Comparison of ENCODE assay signal across 17 cellular contexts in the genomic region with DNA sequence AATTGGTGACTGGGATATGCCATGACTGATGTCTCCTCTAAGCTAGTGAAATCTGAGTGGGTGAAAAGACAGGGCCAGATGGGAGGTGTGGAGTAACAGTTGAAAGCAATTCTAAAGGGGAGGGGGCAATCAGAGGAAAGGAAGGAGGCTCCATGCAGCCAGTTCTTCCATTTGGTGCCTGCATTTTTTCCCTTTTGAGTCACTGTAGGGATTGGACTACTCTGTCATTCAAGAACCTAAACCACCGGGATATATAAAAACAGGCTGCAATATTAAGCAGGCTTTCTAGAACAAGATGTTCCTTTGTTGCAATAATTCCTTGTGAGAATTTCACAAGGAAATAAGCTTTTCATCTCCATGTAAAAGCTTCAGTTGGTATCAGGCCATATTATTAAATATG. TPM values are rescaled to one million over a fixed set of nuclear protein-coding genes. Genes with fewer than 3 reads are reported as not detected.
"Had no signal": no experiment of that assay in that cellular context is flagged by ENCODE, and none has a peak within 500 bp of the region (broad histone marks: within the 10 kb centered on the region; RNA-seq: fewer than 3 reads in every experiment).

No MANE protein-coding gene starts in this region.

- H3K27ac ChIP-seq: adrenal gland, body of pancreas, right lobe of liver had no signal

- H3K27me3 ChIP-seq: body of pancreas, right lobe of liver had no signal

- H3K4me3 ChIP-seq: adrenal gland, body of pancreas, prostate gland, right lobe of liver had no signal

- H3K4me1 Mint-ChIP-seq: activated CD4-positive, alpha-beta T cell treated with anti-CD3 and anti-CD28 coated beads, Interleukin-2, amount 10 ng/mL, durations not matched to agents 7 days and 5 days; activated T-helper 17 cell treated with anti-CD3 and anti-CD28 coated beads, Interleukin-2, amount 50 U/mL, for 72 hours had no signal

- H3K36me3 Mint-ChIP-seq: immature natural killer cell; natural killer cell treated with Interleukin-12 subunit alpha and Interleukin-12 subunit beta and Interleukin-15 and Interleukin-18, amount 100 ng/mL, for 72 hours had no signal

- H3K4me1 ChIP-seq: adrenal gland, right lobe of liver had no signal

- H3K4me3 Mint-ChIP-seq: activated CD4-positive, alpha-beta T cell treated with anti-CD3 and anti-CD28 coated beads, Interleukin-2, amount 10 ng/mL, durations not matched to agents 7 days and 5 days; activated naive CD4-positive, alpha-beta T cell treated with anti-CD3 and anti-CD28 coated beads for 36 hours; activated T-helper 17 cell treated with anti-CD3 and anti-CD28 coated beads, Interleukin-2, amount 50 U/mL, for 72 hours; immature natural killer cell; natural killer cell treated with Interleukin-12 subunit alpha and Interleukin-12 subunit beta and Interleukin-15 and Interleukin-18, amount 100 ng/mL, for 72 hours; T-helper 17 cell had no signal

- H3K36me3 ChIP-seq: adrenal gland, prostate gland, right lobe of liver had no signal

- H3K9me3 Mint-ChIP-seq: activated CD4-positive, alpha-beta T cell treated with anti-CD3 and anti-CD28 coated beads, Interleukin-2, amount 10 ng/mL, durations not matched to agents 7 days and 5 days; activated T-helper 17 cell treated with anti-CD3 and anti-CD28 coated beads, Interleukin-2, amount 50 U/mL, for 72 hours; natural killer cell treated with Interleukin-12 subunit alpha and Interleukin-12 subunit beta and Interleukin-15 and Interleukin-18, amount 100 ng/mL, for 72 hours had no signal

- DNase-seq: activated CD4-positive, alpha-beta T cell treated with anti-CD3 and anti-CD28 coated beads, Interleukin-2, amount 10 ng/mL, durations not matched to agents 7 days and 5 days; activated CD4-positive, CD25-positive, alpha-beta regulatory T cell; activated CD8-positive, alpha-beta memory T cell treated with anti-CD3 and anti-CD28 coated beads for 24 hours; activated naive CD4-positive, alpha-beta T cell treated with anti-CD3 and anti-CD28 coated beads for 36 hours; adrenal gland; body of pancreas; effector memory CD4-positive, alpha-beta T cell; glutamatergic neuron; immature natural killer cell; right lobe of liver; stimulated activated CD4-positive, alpha-beta T cell treated with anti-CD3 and anti-CD28 coated beads, Interleukin-12 subunit alpha, Interleukin-12 subunit beta, amount 100 ng/mL, for 4 hours; stimulated activated naive CD4-positive, alpha-beta T cell; T-helper 17 cell had no signal

- H3K27ac Mint-ChIP-seq: activated CD4-positive, alpha-beta T cell treated with anti-CD3 and anti-CD28 coated beads, Interleukin-2, amount 10 ng/mL, durations not matched to agents 7 days and 5 days; activated naive CD4-positive, alpha-beta T cell treated with anti-CD3 and anti-CD28 coated beads for 36 hours; activated T-helper 17 cell treated with anti-CD3 and anti-CD28 coated beads, Interleukin-2, amount 50 U/mL, for 72 hours; immature natural killer cell; natural killer cell treated with Interleukin-12 subunit alpha and Interleukin-12 subunit beta and Interleukin-15 and Interleukin-18, amount 100 ng/mL, for 72 hours; T-helper 17 cell had no signal

- ATAC-seq: activated T-helper 17 cell treated with anti-CD3 and anti-CD28 coated beads, Interleukin-2, amount 50 U/mL, for 72 hours; body of pancreas; right lobe of liver; T-helper 17 cell had no signal

- H3K9me3 ChIP-seq: adrenal gland, body of pancreas, prostate gland, right lobe of liver had no signal

RNA-seq across cellular contexts. Expression of gene CLIC6, which starts 18.3 kb away (rescaled TPM):
- total RNA-seq: activated CD4-positive, alpha-beta T cell treated with anti-CD3 and anti-CD28 coated beads, Interleukin-2, amount 10 ng/mL, durations not matched to agents 7 days and 5 days; lung microvascular endothelial cell had no signal
- polyA plus RNA-seq: immature natural killer cell had no signal
